ENCODE assay signal across 8 cellular contexts in genomic region chr3:87993566-87993965, GRCh38.
"Had no signal": no experiment of that assay in that cellular context is flagged by ENCODE, and none has a peak within 500 bp of the region (broad histone marks: within the 10 kb centered on the region; RNA-seq: fewer than 3 reads in every experiment).

No MANE protein-coding gene starts in this region.

- FAIRE-seq: H1, H54, HTR-8/SVneo had no signal

- H3K4me2 ChIP-seq: GM23338, KMS-11 had no signal

- H3K4me3 Mint-ChIP-seq: GM23338, H9 had no signal

- ATAC-seq: GM23338 had no signal

- H3K27ac ChIP-seq: KMS-11 had no signal

- DNase-seq: H9, HCEC 1CT, KBM-7 had no signal

- H3K4me3 ChIP-seq: GM23338 had no signal

- H3K9ac ChIP-seq: KMS-11 had no signal

- H3K9me3 Mint-ChIP-seq: GM23338, H9 had no signal

- H2AFZ ChIP-seq: GM23338 had no signal

- H3K27ac Mint-ChIP-seq: GM23338, H9 had no signal
